32 cellular contexts compared by ENCODE assay signal in the genomic region with DNA sequence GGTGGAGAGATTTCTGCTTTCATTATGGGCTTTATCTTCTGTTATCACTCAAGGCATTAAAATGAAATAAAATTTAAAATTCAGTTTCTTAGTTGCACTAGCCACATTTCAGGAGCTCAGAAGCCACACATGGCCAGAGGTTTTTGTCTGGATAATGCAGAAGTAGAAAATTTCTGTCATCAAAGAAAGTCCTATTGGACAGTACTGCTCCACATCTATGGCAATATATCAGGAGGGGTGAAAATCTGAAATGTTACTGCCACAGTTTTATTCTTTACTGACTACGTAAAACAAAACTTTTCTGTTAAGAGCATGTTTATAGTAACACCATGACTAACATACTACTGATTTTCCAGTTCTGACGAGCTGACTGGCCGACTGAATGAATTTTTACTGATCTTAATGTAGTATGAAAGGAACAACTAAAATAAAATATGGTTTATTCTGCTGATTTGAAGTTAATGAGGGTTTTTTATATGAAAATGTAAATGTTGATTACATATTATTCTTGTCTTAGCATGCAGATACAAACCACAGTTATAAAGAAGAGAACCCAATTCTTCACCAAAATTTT.
A peak's percentile ranks its signal among the peaks of the same experiment; 100 is the strongest.
DNase-seq lines count a peak whose midpoint lies in the region; ATAC-seq, FAIRE-seq and TF ChIP-seq lines count a peak whose summit lies in the region.
"Had no signal": no experiment of that assay in that cellular context is flagged by ENCODE, and none has a peak within 500 bp of the region (broad histone marks: within the 10 kb centered on the region; RNA-seq: fewer than 3 reads in every experiment).

No MANE protein-coding gene starts in this region.

- H3K36me3 ChIP-seq in A673 (ENCODE audit: insufficient read depth, low read length, poor library complexity, severe bottlenecking) (no peaks in the 10 kb centered on the region), hepatocyte (replicated peaks; ENCODE audit: insufficient read depth, low read depth) (no peaks in the 10 kb centered on the region)
- H3K36me3 ChIP-seq: esophagus squamous epithelium, ovary had no signal

- H2AFZ ChIP-seq in hepatocyte, result no peak overlapping the region

- no peak overlapping the region for H3K27ac Mint-ChIP-seq in stimulated activated effector memory CD8-positive, alpha-beta T cell treated with anti-CD3 and anti-CD28 coated beads, Interleukin-12 subunit alpha, Interleukin-12 subunit beta, amount 100 ng/mL, for 72 hours
- H3K27ac Mint-ChIP-seq: activated T-cell treated with anti-CD3 and anti-CD28 coated beads, Interleukin-2, amount 50 U/mL, for 72 hours; brain; CD4-positive, alpha-beta memory T cell; nephron progenitor cell; stimulated activated naive B cell treated with anti-CD40 and anti-IgM and Interleukin-4, amounts not matched to agents 10 μg/mL and 1 μg/mL and 100 μg/mL, for 72 hours; type B pancreatic cell had no signal

- peaks cover 6% of the 10 kb centered on the region for H3K9me3 Mint-ChIP-seq in stimulated activated effector memory CD8-positive, alpha-beta T cell treated with anti-CD3 and anti-CD28 coated beads, Interleukin-12 subunit alpha, Interleukin-12 subunit beta, amount 100 ng/mL, for 72 hours
- H3K9me3 Mint-ChIP-seq: activated T-cell treated with anti-CD3 and anti-CD28 coated beads, Interleukin-2, amount 50 U/mL, for 72 hours; type B pancreatic cell had no signal

- no peaks in the 10 kb centered on the region for H4K20me1 ChIP-seq in hepatocyte (ENCODE audit: insufficient read depth, poor library complexity, severe bottlenecking)

- H3K36me3 Mint-ChIP-seq in stimulated activated effector memory CD8-positive, alpha-beta T cell treated with anti-CD3 and anti-CD28 coated beads, Interleukin-12 subunit alpha, Interleukin-12 subunit beta, amount 100 ng/mL, for 72 hours, result no peaks in the 10 kb centered on the region
- H3K36me3 Mint-ChIP-seq: brain; CD4-positive, alpha-beta memory T cell; stimulated activated naive B cell treated with anti-CD40 and anti-IgM and Interleukin-4, amounts not matched to agents 10 μg/mL and 1 μg/mL and 100 μg/mL, for 72 hours; type B pancreatic cell had no signal

- no peak overlapping the region for H3K4me3 Mint-ChIP-seq in stimulated activated effector memory CD8-positive, alpha-beta T cell treated with anti-CD3 and anti-CD28 coated beads, Interleukin-12 subunit alpha, Interleukin-12 subunit beta, amount 100 ng/mL, for 72 hours
- H3K4me3 Mint-ChIP-seq: activated T-cell treated with anti-CD3 and anti-CD28 coated beads, Interleukin-2, amount 50 U/mL, for 72 hours; brain; CD4-positive, alpha-beta memory T cell; nephron progenitor cell; stimulated activated naive B cell treated with anti-CD40 and anti-IgM and Interleukin-4, amounts not matched to agents 10 μg/mL and 1 μg/mL and 100 μg/mL, for 72 hours; type B pancreatic cell had no signal

- WGBS in hepatocyte (ENCODE audit: low lambda C conversion rate, missing lambda C conversion rate), result 74% methylated on average over 3 of the region's 3 CpGs

- H3K4me3 ChIP-seq in A673 (ENCODE audit: low read depth, low read length, poor library complexity, severe bottlenecking), result peak overlapping the region; percentile 24
- no peak overlapping the region for H3K4me3 ChIP-seq in hepatocyte
- H3K4me3 ChIP-seq: esophagus squamous epithelium, ovary had no signal

- no peak for TF ChIP-seq CTCF in A673 (conservative IDR thresholded peaks at IDR 0.05; ENCODE audit: low read depth, low read length)
- TF ChIP-seq CTCF in hepatocyte (IDR thresholded peaks at IDR 0.05; ENCODE audit: poor library complexity), result no peak

- H3K4me2 ChIP-seq in hepatocyte, result peak overlapping the region; percentile 33

- H3K9me3 ChIP-seq in A673 (ENCODE audit: low read depth, low read length, poor library complexity, severe bottlenecking) (no peaks in the 10 kb centered on the region), hepatocyte (ENCODE audit: low read depth) (no peaks in the 10 kb centered on the region)
- H3K9me3 ChIP-seq: esophagus squamous epithelium, ovary had no signal

- POLR2A ChIA-PET in A673 (lab: Charles Lee; ENCODE audit: low non-redundant PET), result no interaction called here

- H3K4me1 Mint-ChIP-seq in stimulated activated effector memory CD8-positive, alpha-beta T cell treated with anti-CD3 and anti-CD28 coated beads, Interleukin-12 subunit alpha, Interleukin-12 subunit beta, amount 100 ng/mL, for 72 hours, result no peaks in the 10 kb centered on the region
- H3K4me1 Mint-ChIP-seq: brain; CD4-positive, alpha-beta memory T cell; nephron progenitor cell; stimulated activated naive B cell treated with anti-CD40 and anti-IgM and Interleukin-4, amounts not matched to agents 10 μg/mL and 1 μg/mL and 100 μg/mL, for 72 hours had no signal

- BruUV-seq in A673 (replicated peaks; lab: Mats Ljungman, UMichigan), result TSS peak; percentile 74

- no peak for FAIRE-seq in RCC 7860 (lab: Jason Lieb, UNC)
- FAIRE-seq: D721Med, endometrium, GM18507, H1, HepG2 had no signal

- H3K27ac ChIP-seq in A673 (ENCODE audit: low read depth, low read length, poor library complexity, severe bottlenecking), result peak overlapping the region; percentile 70
- H3K27ac ChIP-seq in hepatocyte, result peak overlapping the region; percentile 74
- H3K27ac ChIP-seq: esophagus squamous epithelium, ovary, RWPE1 had no signal

- H3K79me2 ChIP-seq in hepatocyte, result no peaks in the 10 kb centered on the region

- CTCF ChIA-PET in A673 (lab: Charles Lee), result no interaction called here

- H3K27me3 ChIP-seq in A673 (replicated peaks; ENCODE audit: insufficient read depth, low read depth, low read length, poor library complexity) (no peaks in the 10 kb centered on the region), hepatocyte (no peaks in the 10 kb centered on the region)
- H3K27me3 ChIP-seq: esophagus squamous epithelium, ovary had no signal

- no peak for ATAC-seq in HG03442 (IDR thresholded peaks at IDR 0.05; ENCODE audit: unreplicated experiment)
- no peak for ATAC-seq in stimulated activated effector memory CD8-positive, alpha-beta T cell treated with anti-CD3 and anti-CD28 coated beads, Interleukin-12 subunit alpha, Interleukin-12 subunit beta, amount 100 ng/mL, for 72 hours
- ATAC-seq: activated T-cell treated with anti-CD3 and anti-CD28 coated beads, Interleukin-2, amount 50 U/mL, for 72 hours; HepG2; stimulated activated naive B cell treated with anti-CD40 and anti-IgM and Interleukin-4, amounts not matched to agents 10 μg/mL and 1 μg/mL and 100 μg/mL, for 72 hours had no signal

- DNase-seq in A673 (ENCODE audit: low spot score), result no peak
- DNase-seq in LHCN-M2 (ENCODE audit: low read depth), result peak; percentile 33
- DNase-seq in amniotic epithelial cell (ENCODE audit: low read depth), result peak; percentile 51
- DNase-seq in hepatocyte (ENCODE audit: low spot score), result no peak
- no peak for DNase-seq in RCC 7860 (ENCODE audit: low spot score)
- DNase-seq in cerebellar cortex (ENCODE audit: low spot score), result no peak
- DNase-seq in stimulated activated effector memory CD8-positive, alpha-beta T cell treated with anti-CD3 and anti-CD28 coated beads, Interleukin-12 subunit alpha, Interleukin-12 subunit beta, amount 100 ng/mL, for 72 hours (ENCODE audit: low spot score in 2 of 2), result no peak
- DNase-seq: 8988T; activated CD4-positive, alpha-beta T cell treated with anti-CD3 and anti-CD28 coated beads, Interleukin-2, amount 50 U/mL, for 48 hours; activated naive CD4-positive, alpha-beta T cell; activated T-cell treated with anti-CD3 and anti-CD28 coated beads, Interleukin-2, amount 50 U/mL, for 72 hours; CD4-positive, alpha-beta memory T cell; cerebellar nuclear complex; esophagus squamous epithelium; NCI-H1048; NCI-H2107; NCI-H446; NCI-H774; nephron progenitor cell; ovary; stimulated activated naive B cell treated with anti-CD40 and anti-IgM and Interleukin-4, amounts not matched to agents 10 μg/mL and 1 μg/mL and 100 μg/mL, for 72 hours; substantia nigra; T-helper 1 cell had no signal

- H3K4me1 ChIP-seq in A673 (ENCODE audit: insufficient read depth, low read length, poor library complexity, severe bottlenecking) (peaks cover 22% of the 10 kb centered on the region), hepatocyte (ENCODE audit: insufficient read depth) (no peaks in the 10 kb centered on the region)
- H3K4me1 ChIP-seq: esophagus squamous epithelium had no signal

- intact Hi-C loops in A673 (cut with micrococcal nuclease; ENCODE audit: unreplicated experiment), result no loop called here

- H3K9me2 ChIP-seq in hepatocyte (replicated peaks; ENCODE audit: insufficient read depth), result no peaks in the 10 kb centered on the region

Comparison
In these comparisons a context has a peak if more than half of its experiments do, and no peak if none do; other contexts are left out.
1. DNase-seq: peak in LHCN-M2 (single experiment) and amniotic epithelial cell (single experiment); none in A673 (single experiment), hepatocyte (single experiment), RCC 7860 (single experiment), cerebellar cortex (single experiment) and stimulated activated effector memory CD8-positive, alpha-beta T cell treated with anti-CD3 and anti-CD28 coated beads, Interleukin-12 subunit alpha, Interleukin-12 subunit beta, amount 100 ng/mL, for 72 hours (0 of 2).